Comparison of ENCODE assay signal across 8 cellular contexts in the genomic region with DNA sequence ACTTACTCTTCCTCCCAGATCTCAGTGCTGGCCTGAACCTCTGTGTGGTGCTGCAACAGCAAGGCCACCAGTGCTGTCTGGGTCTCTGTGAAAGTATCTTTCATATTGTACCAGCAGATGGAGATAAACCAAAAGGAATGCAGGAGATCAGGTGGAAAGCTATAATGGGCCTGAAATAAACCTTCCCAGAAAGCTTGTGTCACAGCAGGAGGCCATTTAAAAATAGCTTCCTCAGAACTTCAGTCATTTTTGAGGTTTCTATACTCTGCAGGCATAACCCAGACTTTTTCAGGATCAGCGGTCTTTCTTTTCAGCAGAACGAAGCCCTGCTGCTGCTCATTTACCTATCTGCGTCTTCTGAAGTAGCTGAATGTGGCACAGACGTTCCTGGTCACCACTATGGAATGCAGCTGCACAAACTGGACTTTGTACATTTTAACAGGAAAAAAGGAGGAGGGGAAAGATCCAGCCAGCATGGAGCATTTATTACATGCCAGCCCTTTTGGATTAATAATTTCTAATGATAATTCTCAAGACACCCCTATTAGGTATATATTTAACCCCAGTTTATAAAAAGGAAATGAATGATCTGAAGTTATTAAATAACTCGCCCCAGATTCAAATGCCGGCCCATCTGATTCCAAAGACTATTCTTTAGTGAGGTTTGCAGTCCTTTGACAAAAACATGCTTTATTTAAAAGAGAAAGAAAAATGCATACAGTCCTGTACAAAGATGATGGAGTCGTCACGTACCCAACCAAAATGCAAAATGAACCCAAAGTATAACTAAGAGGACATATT.
DNase-seq lines count a peak whose midpoint lies in the region; ATAC-seq, FAIRE-seq and TF ChIP-seq lines count a peak whose summit lies in the region.

No MANE protein-coding gene starts in this region.

- no peaks in the 10 kb centered on the region for H3K9me3 ChIP-seq in CD4-positive, CD25-positive, alpha-beta regulatory T cell (ENCODE audit: control insufficient read depth in 2 of 2, low read length in 2 of 2)
- no peaks in the 10 kb centered on the region for H3K9me3 ChIP-seq in HepG2 (ENCODE audit: low read length)

- WGBS in HepG2 (ENCODE audit: low lambda C conversion rate), result 25% methylated on average over 8 of the region's 8 CpGs

- CTCF ChIA-PET in HepG2 (lab: Yijun Ruan, JAX; ENCODE audit: low intra/inter-chr PET ratio, low total read pairs), result interaction anchor here (1.6 to 2.0 kb wide), 2 partner anchors 388 to 471 kb away, joined by 4 to 16 read pairs; no protein-coding TSS in a partner anchor

- intact Hi-C loops in HepG2 (cut with micrococcal nuclease; ENCODE audit: unreplicated experiment), result loop anchor here (1.0 to 10.0 kb wide), 7 partner anchors 94 to 478 kb away; a partner anchor contains a TSS

- H3K4me1 ChIP-seq in CD4-positive, CD25-positive, alpha-beta regulatory T cell (ENCODE audit: control insufficient read depth, insufficient read depth, low read length, poor library complexity, severe bottlenecking), result peaks cover 6% of the 10 kb centered on the region
- peaks cover 59% of the 10 kb centered on the region for H3K4me1 ChIP-seq in HepG2 (ENCODE audit: insufficient read depth, low read length)

- H4K20me1 ChIP-seq in HepG2 (ENCODE audit: insufficient read depth, low read length), result no peaks in the 10 kb centered on the region

- no peak overlapping the region for H3K4me3 Mint-ChIP-seq in CD4-positive, CD25-positive, alpha-beta regulatory T cell
- H3K4me3 Mint-ChIP-seq in type B pancreatic cell, result peak overlapping the region; percentile 53

- no peaks in the 10 kb centered on the region for H3K79me2 ChIP-seq in HepG2 (ENCODE audit: insufficient read depth, low read length)

- H2AFZ ChIP-seq in HepG2 (ENCODE audit: low read length), result no peak overlapping the region

- TF ChIP-seq RAD21 in HepG2 (CRISPR knock-in tag; IDR thresholded peaks at IDR 0.05), result peak; percentile 76

- TSS peak; percentile 55 for BruUV-seq in HepG2 (replicated peaks; lab: Mats Ljungman, UMichigan)

- peak overlapping the region in 1 of 3 donors; percentile 43 for H3K27ac Mint-ChIP-seq in CD4-positive, CD25-positive, alpha-beta regulatory T cell
- H3K27ac Mint-ChIP-seq in type B pancreatic cell, result peak overlapping the region; percentile 68

- in situ Hi-C loops in HepG2 (cut with HindIII; ENCODE audit: extremely low pct_ligation_motif_present, low pct_unique_long_range_greater_than_20kb), result loop anchor here (5.0 kb wide), 2 partner anchors 386 to 476 kb away; a partner anchor contains a TSS

- POLR2A ChIA-PET in HepG2 (lab: Yijun Ruan, JAX), result interaction anchor here (0.8 to 3.3 kb wide), 15 partner anchors 8 to 479 kb away, joined by 3 to 23 read pairs (median 4); a partner anchor contains a TSS

- TF ChIP-seq CTCF in HepG2 (CRISPR knock-in tag; IDR thresholded peaks at IDR 0.05), result peak; percentile 87
- peak; percentile 68 for TF ChIP-seq CTCF in type B pancreatic cell (conservative IDR thresholded peaks at IDR 0.05)

- peak in 2 of 3 donors; percentile 33 to 44 for DNase-seq in CD4-positive, CD25-positive, alpha-beta regulatory T cell
- DNase-seq in OCI-M1 (lab: John Stamatoyannopoulos, UW) (peak; percentile 72), cerebellum (ENCODE audit: low spot score) (peak; percentile 86), HepG2 (ENCODE audit: low spot score) (peak; percentile 92), type B pancreatic cell (ENCODE audit: extremely low spot score, unreplicated experiment) (no peak)

- peak overlapping the region; percentile 63 for H3K9ac ChIP-seq in HepG2 (ENCODE audit: insufficient read depth, low read depth, low read length)

- peak; percentile 42 to 79; a peak in 3 of 4 replicates for TF ChIP-seq POLR2A in HepG2 (IDR thresholded peaks at IDR 0.05; ENCODE audit: insufficient read depth in 1 of 2, low read depth in 2 of 2, low read length in 2 of 2)

- H3K4me1 Mint-ChIP-seq in CD4-positive, CD25-positive, alpha-beta regulatory T cell, result peaks cover 0 to 24% (median 15%) of the 10 kb centered on the region in 4 donors
- H3K4me1 Mint-ChIP-seq in type B pancreatic cell (ENCODE audit: unreplicated experiment), result peaks cover 10% of the 10 kb centered on the region

- FAIRE-seq in HepG2 (lab: Jason Lieb, UNC), result peak; percentile 66

- no peaks in the 10 kb centered on the region for H3K27me3 ChIP-seq in CD4-positive, CD25-positive, alpha-beta regulatory T cell (ENCODE audit: control insufficient read depth, insufficient read depth, low read length)
- H3K27me3 ChIP-seq in HepG2 (ENCODE audit: control insufficient read depth in 1 of 2, insufficient read depth in 2 of 2, low read length in 2 of 2), result no peaks in the 10 kb centered on the region

- peaks cover 9% of the 10 kb centered on the region for H3K36me3 ChIP-seq in CD4-positive, CD25-positive, alpha-beta regulatory T cell (ENCODE audit: control insufficient read depth, insufficient read depth, low read length)
- H3K36me3 ChIP-seq in HepG2 (replicated peaks in 1 of 2; ENCODE audit: control insufficient read depth in 1 of 2, insufficient read depth in 2 of 2, low read length in 2 of 2), result peaks cover 0 to 9% of the 10 kb centered on the region in 2 experiments; a peak in 1 of 5 replicates

- peak in 1 of 2 donors; percentile 29 for ATAC-seq in CD4-positive, CD25-positive, alpha-beta regulatory T cell (ENCODE audit: low read depth in 2 of 2)
- peak; percentile 64 for ATAC-seq in GM18502 (IDR thresholded peaks at IDR 0.05; ENCODE audit: poor library complexity, unreplicated experiment)
- ATAC-seq in HG03432 (IDR thresholded peaks at IDR 0.05; ENCODE audit: unreplicated experiment), result peak; percentile 69
- peak; percentile 93 for ATAC-seq in HepG2
- no peak for ATAC-seq in GM21528 (IDR thresholded peaks at IDR 0.05; ENCODE audit: low FRiP score, unreplicated experiment)

- peaks cover 14% of the 10 kb centered on the region for H3K36me3 Mint-ChIP-seq in CD4-positive, CD25-positive, alpha-beta regulatory T cell
- H3K36me3 Mint-ChIP-seq in type B pancreatic cell, result peaks cover 1% of the 10 kb centered on the region

- no peak overlapping the region for H3K4me3 ChIP-seq in CD4-positive, CD25-positive, alpha-beta regulatory T cell (ENCODE audit: low read depth, low read length)
- H3K4me3 ChIP-seq in HepG2 (replicated peaks in 1 of 3; ENCODE audit: insufficient read depth in 1 of 3, low read depth in 2 of 3, low read length in 3 of 3), result peak overlapping the region; percentile 42 to 60 (median 49); a peak in 4 of 6 replicates

- no peak overlapping the region for H3K27ac ChIP-seq in CD4-positive, CD25-positive, alpha-beta regulatory T cell (ENCODE audit: insufficient read depth, low read length, poor library complexity, severe bottlenecking)
- H3K27ac ChIP-seq in HepG2 (ENCODE audit: extremely low read length, insufficient read depth, low read length), result peak overlapping the region; percentile 88

- peaks cover 4% of the 10 kb centered on the region for H3K27me3 Mint-ChIP-seq in CD4-positive, CD25-positive, alpha-beta regulatory T cell
- no peaks in the 10 kb centered on the region for H3K27me3 Mint-ChIP-seq in type B pancreatic cell

- peak overlapping the region; percentile 82 for H3K4me2 ChIP-seq in HepG2 (ENCODE audit: low read depth, low read length)

- H3K9me3 Mint-ChIP-seq in CD4-positive, CD25-positive, alpha-beta regulatory T cell, result no peaks in the 10 kb centered on the region
- no peaks in the 10 kb centered on the region for H3K9me3 Mint-ChIP-seq in type B pancreatic cell

- peak in 1 of 2 experiments; percentile 54; a peak in 1 of 4 replicates for TF ChIP-seq EP300 in HepG2 (IDR thresholded peaks at IDR 0.05; ENCODE audit: low read depth in 2 of 2, low read length in 2 of 2)
- no peak for TF ChIP-seq EP300 in HepG2 (CRISPR knock-in tag; IDR thresholded peaks at IDR 0.05; ENCODE audit: borderline replicate concordance)

TF ChIP-seq in HepG2, 621 proteins besides CTCF, POLR2A, EP300 and RAD21 (continues in another document):
- TF ChIP-seq, protein P1, sequence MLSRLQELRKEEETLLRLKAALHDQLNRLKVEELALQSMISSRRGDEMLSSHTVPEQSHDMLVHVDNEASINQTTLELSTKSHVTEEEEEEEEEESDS (CRISPR knock-in tag; IDR thresholded peaks at IDR 0.05; ENCODE audit: borderline replicate concordance), result no peak
- TF ChIP-seq ETV5 (CRISPR knock-in tag; IDR thresholded peaks at IDR 0.05; ENCODE audit: borderline replicate concordance), result peak; percentile 25; the same call in 1 of the 2 replicates
- TF ChIP-seq, protein P2, sequence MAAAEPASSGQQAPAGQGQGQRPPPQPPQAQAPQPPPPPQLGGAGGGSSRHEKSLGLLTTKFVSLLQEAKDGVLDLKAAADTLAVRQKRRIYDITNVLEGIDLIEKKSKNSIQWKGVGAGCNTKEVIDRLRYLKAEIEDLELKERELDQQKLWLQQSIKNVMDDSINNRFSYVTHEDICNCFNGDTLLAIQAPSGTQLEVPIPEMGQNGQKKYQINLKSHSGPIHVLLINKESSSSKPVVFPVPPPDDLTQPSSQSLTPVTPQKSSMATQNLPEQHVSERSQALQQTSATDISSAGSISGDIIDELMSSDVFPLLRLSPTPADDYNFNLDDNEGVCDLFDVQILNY (CRISPR knock-in tag; conservative IDR thresholded peaks at IDR 0.05), result no peak
- TF ChIP-seq, protein P3, sequence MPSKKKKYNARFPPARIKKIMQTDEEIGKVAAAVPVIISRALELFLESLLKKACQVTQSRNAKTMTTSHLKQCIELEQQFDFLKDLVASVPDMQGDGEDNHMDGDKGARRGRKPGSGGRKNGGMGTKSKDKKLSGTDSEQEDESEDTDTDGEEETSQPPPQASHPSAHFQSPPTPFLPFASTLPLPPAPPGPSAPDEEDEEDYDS (CRISPR knock-in tag; IDR thresholded peaks at IDR 0.05), result 0 out of 2 replicates have a peak, but pooled peaks have one; percentile 8
- TF ChIP-seq TARDBP (CRISPR knock-in tag; IDR thresholded peaks at IDR 0.05), result peak; percentile 46; the same call in 1 of the 2 replicates
- TF ChIP-seq, protein P4, sequence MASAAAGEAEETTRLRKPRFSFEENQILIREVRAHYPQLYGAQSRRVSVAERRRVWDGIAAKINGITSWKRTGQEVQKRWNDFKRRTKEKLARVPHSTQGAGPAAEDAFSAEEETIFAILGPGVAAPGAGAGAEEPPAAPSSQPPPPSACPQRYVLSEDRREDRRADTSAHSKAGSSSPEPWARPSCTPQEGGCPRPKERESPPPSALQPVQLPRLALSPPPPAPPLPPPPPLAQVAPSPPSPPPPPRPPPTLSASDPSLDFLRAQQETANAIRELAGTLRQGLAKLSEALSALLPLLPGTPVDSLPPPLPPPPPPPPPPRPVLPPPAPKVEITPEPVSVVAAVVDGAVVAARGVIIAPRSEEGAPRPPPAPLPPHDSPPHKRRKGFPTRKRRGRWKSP (CRISPR knock-in tag; IDR thresholded peaks at IDR 0.05), result no peak
- TF ChIP-seq CEBPG (CRISPR knock-in tag; IDR thresholded peaks at IDR 0.05), result no peak; the same call in 1 of the 2 replicates
- no peak for TF ChIP-seq NPAS2 (CRISPR knock-in tag; IDR thresholded peaks at IDR 0.05; ENCODE audit: borderline replicate concordance)
- TF ChIP-seq GATAD2A (CRISPR knock-in tag; IDR thresholded peaks at IDR 0.05), result peak; percentile 84
